ENCODE assay signal across 9 cellular contexts in genomic region chr6:31538805-31539400, GRCh38. TPM values are rescaled to one million over a fixed set of nuclear protein-coding genes. Genes with fewer than 3 reads are reported as not detected.
DNase-seq lines count a peak whose midpoint lies in the region; ATAC-seq and TF ChIP-seq lines count a peak whose summit lies in the region.
"Had no signal": no experiment of that assay in that cellular context is flagged by ENCODE, and none has a peak within 500 bp of the region (broad histone marks: within the 10 kb centered on the region; RNA-seq: fewer than 3 reads in every experiment).

No MANE protein-coding gene starts in this region.

- H3K4me3 Mint-ChIP-seq in activated CD4-positive, alpha-beta T cell treated with anti-CD3 and anti-CD28 coated beads for 36 hours, result peak overlapping the region; percentile 79
- peak overlapping the region; percentile 100 for H3K4me3 Mint-ChIP-seq in activated T-helper 1 cell treated with anti-CD3 and anti-CD28 coated beads, Interleukin-12 subunit alpha, Interleukin-12 subunit beta, Interleukin-2, Interleukin-4 antibody, amounts not matched to agents 30 ng/mL and 10 ng/mL and 1 ng/mL, durations not matched to agents 14 hours and 24 hours and 36 hours

- CTCF ChIA-PET in activated CD4-positive, alpha-beta T cell treated with anti-CD3 and anti-CD28 coated beads for 36 hours (lab: Charles Lee), result interaction anchor here (0.7 to 1.7 kb wide), 4 partner anchors 13 to 59 kb away, joined by 3 to 10 read pairs (median 4); partner anchors contain the start of gene NCR3

- peaks cover 73% of the 10 kb centered on the region for H4K20me1 ChIP-seq in hepatocyte (ENCODE audit: insufficient read depth, poor library complexity, severe bottlenecking)

- peak overlapping the region; percentile 92 for H3K27ac Mint-ChIP-seq in activated CD4-positive, alpha-beta T cell treated with anti-CD3 and anti-CD28 coated beads for 36 hours
- H3K27ac Mint-ChIP-seq in activated T-helper 1 cell treated with anti-CD3 and anti-CD28 coated beads, Interleukin-12 subunit alpha, Interleukin-12 subunit beta, Interleukin-2, Interleukin-4 antibody, amounts not matched to agents 30 ng/mL and 10 ng/mL and 1 ng/mL, durations not matched to agents 14 hours and 24 hours and 36 hours, result peak overlapping the region; percentile 31

- no peak overlapping the region for H3K27ac ChIP-seq in hepatocyte
- H3K27ac ChIP-seq in skeletal muscle tissue (ENCODE audit: low read depth, low read length), result no peak overlapping the region

- H3K36me3 ChIP-seq in hepatocyte (replicated peaks; ENCODE audit: insufficient read depth, low read depth) (peaks cover 8% of the 10 kb centered on the region), skeletal muscle tissue (ENCODE audit: control insufficient read depth in 3 of 3, insufficient read depth in 3 of 3, low read length in 3 of 3) (peaks cover 55 to 60% (median 58%) of the 10 kb centered on the region in 3 donors)

- POLR2A ChIA-PET in activated CD4-positive, alpha-beta T cell treated with anti-CD3 and anti-CD28 coated beads for 36 hours (lab: Charles Lee), result interaction anchor here (0.6 to 1.2 kb wide), 3 partner anchors 17 to 321 kb away, joined by 3 read pairs; no protein-coding TSS in a partner anchor

- no peak for TF ChIP-seq CTCF in hepatocyte (IDR thresholded peaks at IDR 0.05; ENCODE audit: poor library complexity)

- H2AFZ ChIP-seq in hepatocyte, result no peak overlapping the region

- H3K4me1 Mint-ChIP-seq in activated CD4-positive, alpha-beta T cell treated with anti-CD3 and anti-CD28 coated beads for 36 hours, result peaks cover 57% of the 10 kb centered on the region
- peaks cover 41% of the 10 kb centered on the region for H3K4me1 Mint-ChIP-seq in activated T-helper 1 cell treated with anti-CD3 and anti-CD28 coated beads, Interleukin-12 subunit alpha, Interleukin-12 subunit beta, Interleukin-2, Interleukin-4 antibody, amounts not matched to agents 30 ng/mL and 10 ng/mL and 1 ng/mL, durations not matched to agents 14 hours and 24 hours and 36 hours (ENCODE audit: low read depth)

- peak overlapping the region; percentile 56 for H3K4me3 ChIP-seq in hepatocyte
- peak overlapping the region in 1 of 3 donors; percentile 4 for H3K4me3 ChIP-seq in skeletal muscle tissue (ENCODE audit: low read length in 3 of 3)

- H3K9me3 ChIP-seq in hepatocyte (ENCODE audit: low read depth), result no peaks in the 10 kb centered on the region
- no peaks in the 10 kb centered on the region for H3K9me3 ChIP-seq in skeletal muscle tissue (ENCODE audit: control insufficient read depth in 3 of 3, low read length in 3 of 3)

- H3K36me3 Mint-ChIP-seq in activated CD4-positive, alpha-beta T cell treated with anti-CD3 and anti-CD28 coated beads for 36 hours (ENCODE audit: low read depth), result peaks cover 76% of the 10 kb centered on the region
- H3K36me3 Mint-ChIP-seq in activated T-helper 1 cell treated with anti-CD3 and anti-CD28 coated beads, Interleukin-12 subunit alpha, Interleukin-12 subunit beta, Interleukin-2, Interleukin-4 antibody, amounts not matched to agents 30 ng/mL and 10 ng/mL and 1 ng/mL, durations not matched to agents 14 hours and 24 hours and 36 hours (ENCODE audit: low read depth), result peaks cover 65% of the 10 kb centered on the region

- no peaks in the 10 kb centered on the region for H3K9me3 Mint-ChIP-seq in activated CD4-positive, alpha-beta T cell treated with anti-CD3 and anti-CD28 coated beads for 36 hours (ENCODE audit: low read depth)
- no peaks in the 10 kb centered on the region for H3K9me3 Mint-ChIP-seq in activated T-helper 1 cell treated with anti-CD3 and anti-CD28 coated beads, Interleukin-12 subunit alpha, Interleukin-12 subunit beta, Interleukin-2, Interleukin-4 antibody, amounts not matched to agents 30 ng/mL and 10 ng/mL and 1 ng/mL, durations not matched to agents 14 hours and 24 hours and 36 hours

- H3K9me2 ChIP-seq in hepatocyte (replicated peaks; ENCODE audit: insufficient read depth), result no peaks in the 10 kb centered on the region

- no peak for ATAC-seq in activated CD4-positive, alpha-beta T cell treated with anti-CD3 and anti-CD28 coated beads for 36 hours
- ATAC-seq in HG03097 (IDR thresholded peaks at IDR 0.05; ENCODE audit: low FRiP score, unreplicated experiment), result no peak
- no peak for ATAC-seq in HG02763 (IDR thresholded peaks at IDR 0.05; ENCODE audit: unreplicated experiment)

- H3K27me3 ChIP-seq in hepatocyte (no peaks in the 10 kb centered on the region), skeletal muscle tissue (ENCODE audit: control insufficient read depth in 3 of 3, insufficient read depth in 3 of 3, low read length in 3 of 3) (no peaks in the 10 kb centered on the region)

- H3K9ac ChIP-seq in skeletal muscle tissue (ENCODE audit: low read depth in 1 of 3, low read length in 3 of 3), result peak overlapping the region; percentile 97 to 99 (median 99)

- H3K79me2 ChIP-seq in hepatocyte, result peaks cover 89% of the 10 kb centered on the region

- H3K4me1 ChIP-seq in hepatocyte (ENCODE audit: insufficient read depth) (peaks cover 19% of the 10 kb centered on the region), skeletal muscle tissue (ENCODE audit: control insufficient read depth in 3 of 3, insufficient read depth in 3 of 3, low read length in 3 of 3) (peaks cover 28 to 41% (median 28%) of the 10 kb centered on the region in 3 donors)

- H3K27me3 Mint-ChIP-seq in activated CD4-positive, alpha-beta T cell treated with anti-CD3 and anti-CD28 coated beads for 36 hours, result no peaks in the 10 kb centered on the region
- no peaks in the 10 kb centered on the region for H3K27me3 Mint-ChIP-seq in activated T-helper 1 cell treated with anti-CD3 and anti-CD28 coated beads, Interleukin-12 subunit alpha, Interleukin-12 subunit beta, Interleukin-2, Interleukin-4 antibody, amounts not matched to agents 30 ng/mL and 10 ng/mL and 1 ng/mL, durations not matched to agents 14 hours and 24 hours and 36 hours (ENCODE audit: insufficient read depth)

- intact Hi-C loops in activated CD4-positive, alpha-beta T cell treated with anti-CD3 and anti-CD28 coated beads for 36 hours (cut with DNase I, micrococcal nuclease), result no loop called here
- intact Hi-C loops in activated T-helper 1 cell treated with anti-CD3 and anti-CD28 coated beads, Interleukin-12 subunit alpha, Interleukin-12 subunit beta, Interleukin-2, Interleukin-4 antibody, amounts not matched to agents 30 ng/mL and 10 ng/mL and 1 ng/mL, durations not matched to agents 14 hours and 24 hours and 36 hours (cut with micrococcal nuclease), result no loop called here

- peak overlapping the region; percentile 86 for H3K4me2 ChIP-seq in hepatocyte

- DNase-seq in activated CD4-positive, alpha-beta T cell treated with anti-CD3 and anti-CD28 coated beads for 36 hours, result no peak
- no peak for DNase-seq in activated CD4-positive, alpha-beta T cell treated with anti-CD3 and anti-CD28 coated beads, Interleukin-2, amount 50 U/mL, for 4 hours
- DNase-seq in activated T-helper 1 cell treated with anti-CD3 and anti-CD28 coated beads, Interleukin-12 subunit alpha, Interleukin-12 subunit beta, Interleukin-2, Interleukin-4 antibody, amounts not matched to agents 30 ng/mL and 10 ng/mL and 1 ng/mL, durations not matched to agents 14 hours and 24 hours and 36 hours (ENCODE audit: low spot score), result no peak
- no peak for DNase-seq in hepatocyte (ENCODE audit: low spot score)
- no peak for DNase-seq in stimulated activated naive CD4-positive, alpha-beta T cell treated with Interleukin-2 at 50 U/mL for 16 hours (lab: John Stamatoyannopoulos, UW)

- WGBS in hepatocyte (ENCODE audit: low lambda C conversion rate, missing lambda C conversion rate), result 86% methylated on average over 6 of the region's 6 CpGs

RNA-seq across cellular contexts. Expression of gene DDX39B, which starts 2.9 kb away (rescaled TPM):
- total RNA-seq in activated CD4-positive, alpha-beta T cell treated with anti-CD3 and anti-CD28 coated beads for 36 hours, result 100 to 1,000 TPM; 517 to 569 TPM
- 628 and 637 TPM in 2 replicates for total RNA-seq in activated T-helper 1 cell treated with anti-CD3 and anti-CD28 coated beads, Interleukin-12 subunit alpha, Interleukin-12 subunit beta, Interleukin-2, Interleukin-4 antibody, amounts not matched to agents 30 ng/mL and 10 ng/mL and 1 ng/mL, durations not matched to agents 14 hours and 24 hours and 36 hours
- total RNA-seq in hepatocyte (207 and 287 TPM in 2 replicates), skeletal muscle tissue (436 TPM)
- polyA plus RNA-seq in hepatocyte, result 210 and 238 TPM in 2 replicates

RNA-seq across cellular contexts. Expression of gene ATP6V1G2, which starts 7.5 kb away (rescaled TPM):
- total RNA-seq in activated CD4-positive, alpha-beta T cell treated with anti-CD3 and anti-CD28 coated beads for 36 hours, result 1 to 10 TPM; 1.9 to 2.1 TPM
- total RNA-seq in activated T-helper 1 cell treated with anti-CD3 and anti-CD28 coated beads, Interleukin-12 subunit alpha, Interleukin-12 subunit beta, Interleukin-2, Interleukin-4 antibody, amounts not matched to agents 30 ng/mL and 10 ng/mL and 1 ng/mL, durations not matched to agents 14 hours and 24 hours and 36 hours, result 1.2 and 1.4 TPM in 2 replicates
- 0.63 and 0.88 TPM in 2 replicates for total RNA-seq in hepatocyte
- polyA plus RNA-seq in hepatocyte, result 0.73 TPM in 1 of 2 replicates, not detected in the other
- total RNA-seq in skeletal muscle tissue, result 1.0 TPM

RNA-seq across cellular contexts. Expression of gene NFKBIL1, which starts 8.5 kb away (rescaled TPM):
- total RNA-seq in activated CD4-positive, alpha-beta T cell treated with anti-CD3 and anti-CD28 coated beads for 36 hours, result 10 to 100 TPM; 18.1 to 19.0 TPM
- total RNA-seq in activated T-helper 1 cell treated with anti-CD3 and anti-CD28 coated beads, Interleukin-12 subunit alpha, Interleukin-12 subunit beta, Interleukin-2, Interleukin-4 antibody, amounts not matched to agents 30 ng/mL and 10 ng/mL and 1 ng/mL, durations not matched to agents 14 hours and 24 hours and 36 hours, result 18.2 and 18.9 TPM in 2 replicates
- total RNA-seq in hepatocyte, result 22.7 and 28.9 TPM in 2 replicates
- polyA plus RNA-seq in hepatocyte, result 25.0 and 30.3 TPM in 2 replicates
- 20.4 TPM for total RNA-seq in skeletal muscle tissue

RNA-seq across cellular contexts. Expression of gene MCCD1, which starts 10.1 kb away (rescaled TPM):
- not detected for total RNA-seq in activated CD4-positive, alpha-beta T cell treated with anti-CD3 and anti-CD28 coated beads for 36 hours
- not detected in 2 replicates for total RNA-seq in activated T-helper 1 cell treated with anti-CD3 and anti-CD28 coated beads, Interleukin-12 subunit alpha, Interleukin-12 subunit beta, Interleukin-2, Interleukin-4 antibody, amounts not matched to agents 30 ng/mL and 10 ng/mL and 1 ng/mL, durations not matched to agents 14 hours and 24 hours and 36 hours
- total RNA-seq in hepatocyte (0.47 and 1.2 TPM in 2 replicates), skeletal muscle tissue (not detected)
- polyA plus RNA-seq in hepatocyte, result 1.3 and 2.0 TPM in 2 replicates
- total RNA-seq: myocyte had no signal

RNA-seq across cellular contexts. Expression of gene LTA, which starts 33.2 kb away (rescaled TPM):
- 100 to 1,000 TPM; 396 to 570 TPM for total RNA-seq in activated CD4-positive, alpha-beta T cell treated with anti-CD3 and anti-CD28 coated beads for 36 hours
- total RNA-seq in activated T-helper 1 cell treated with anti-CD3 and anti-CD28 coated beads, Interleukin-12 subunit alpha, Interleukin-12 subunit beta, Interleukin-2, Interleukin-4 antibody, amounts not matched to agents 30 ng/mL and 10 ng/mL and 1 ng/mL, durations not matched to agents 14 hours and 24 hours and 36 hours, result 1,021 and 1,078 TPM in 2 replicates
- total RNA-seq in hepatocyte (not detected in 2 replicates), skeletal muscle tissue (not detected)
- polyA plus RNA-seq in hepatocyte, result not detected in 2 replicates
- total RNA-seq: myocyte had no signal
